Comparison of ENCODE assay signal across 11 cellular contexts in genomic region chr14:103849151-103850013, GRCh38. TPM values are rescaled to one million over a fixed set of nuclear protein-coding genes. Genes with fewer than 3 reads are reported as not detected.
DNase-seq lines count a peak whose midpoint lies in the region; ATAC-seq and TF ChIP-seq lines count a peak whose summit lies in the region.
"Had no signal": no experiment of that assay in that cellular context is flagged by ENCODE, and none has a peak within 500 bp of the region (broad histone marks: within the 10 kb centered on the region; RNA-seq: fewer than 3 reads in every experiment).

No MANE protein-coding gene starts in this region.

- H3K4me3 ChIP-seq in heart left ventricle (no peak overlapping the region), upper lobe of right lung (no peak overlapping the region), MG63 (no peak overlapping the region)
- no peak overlapping the region for H3K4me3 ChIP-seq in naive thymus-derived CD4-positive, alpha-beta T cell (ENCODE audit: low read length)

- peak overlapping the region in 8 of 9 donors; percentile 58 to 84 (median 74) for H3K27ac Mint-ChIP-seq in naive thymus-derived CD4-positive, alpha-beta T cell

- no peak for TF ChIP-seq CTCF in heart left ventricle (IDR thresholded peaks at IDR 0.05)
- TF ChIP-seq CTCF in upper lobe of right lung (IDR thresholded peaks at IDR 0.05), result no peak

- peaks cover 0 to 2% (median 0%) of the 10 kb centered on the region in 5 donors for H3K36me3 Mint-ChIP-seq in naive thymus-derived CD4-positive, alpha-beta T cell

- H3K27ac ChIP-seq in heart left ventricle (peak overlapping the region in 11 of 12 donors; percentile 77 to 96 (median 88)), caudate nucleus (ENCODE audit: low read depth, low read length) (peak overlapping the region; percentile 26), upper lobe of right lung (no peak overlapping the region)
- no peak overlapping the region for H3K27ac ChIP-seq in naive thymus-derived CD4-positive, alpha-beta T cell (ENCODE audit: low read depth, low read length)

- H3K4me1 Mint-ChIP-seq in naive thymus-derived CD4-positive, alpha-beta T cell, result peaks cover 7 to 29% (median 17%) of the 10 kb centered on the region in 7 donors

- no peak for ATAC-seq in heart left ventricle
- no peak for ATAC-seq in left ventricle myocardium superior
- no peak for ATAC-seq in naive thymus-derived CD4-positive, alpha-beta T cell
- no peak for ATAC-seq in upper lobe of right lung

- H3K9me3 ChIP-seq in heart left ventricle (no peaks in the 10 kb centered on the region), upper lobe of right lung (no peaks in the 10 kb centered on the region), MG63 (no peaks in the 10 kb centered on the region)
- H3K9me3 ChIP-seq in naive thymus-derived CD4-positive, alpha-beta T cell (ENCODE audit: control insufficient read depth in 2 of 3, low read length in 3 of 3), result no peaks in the 10 kb centered on the region
- H3K9me3 ChIP-seq: left lung had no signal

- peaks cover 0 to 2% (median 0%) of the 10 kb centered on the region in 11 donors for H3K9me3 Mint-ChIP-seq in naive thymus-derived CD4-positive, alpha-beta T cell

- intact Hi-C loops in heart left ventricle (cut with DNase I), result loop anchor here in 6 of 10 donors (2.0 to 10.0 kb wide), 3 partner anchors 42 to 67 kb away; no protein-coding TSS in a partner anchor
- intact Hi-C loops in left ventricle myocardium superior (cut with micrococcal nuclease), result no loop called here
- intact Hi-C loops in naive thymus-derived CD4-positive, alpha-beta T cell (cut with micrococcal nuclease), result loop anchor here (5.0 to 10.0 kb wide), 4 partner anchors 55 to 903 kb away; partner anchors contain the start of genes SIVA1 (in 1 of the 2), XRCC3 (in 1 of the 2) and ZFYVE21 (in 1 of the 2)
- intact Hi-C loops in upper lobe of right lung (cut with DNase I), result no loop called here

- WGBS in heart left ventricle, 4 donors, result 88 to 95% (median 91%) methylated on average over 13 to 15 of the region's 15 CpGs

- no peak for TF ChIP-seq POLR2A in heart left ventricle (IDR thresholded peaks at IDR 0.05)

- POLR2A ChIA-PET in naive thymus-derived CD4-positive, alpha-beta T cell (lab: Charles Lee), result interaction anchor here (0.7 kb wide), 1 partner anchor 11 kb away, joined by 3 read pairs; no protein-coding TSS in a partner anchor

- H3K27me3 ChIP-seq in heart left ventricle (peaks cover 0 to 9% (median 0%) of the 10 kb centered on the region in 9 donors), upper lobe of right lung (no peaks in the 10 kb centered on the region), MG63 (no peaks in the 10 kb centered on the region)
- H3K27me3 ChIP-seq in naive thymus-derived CD4-positive, alpha-beta T cell (ENCODE audit: control insufficient read depth in 2 of 2, insufficient read depth in 2 of 2, low read length in 2 of 2), result no peaks in the 10 kb centered on the region

- CTCF ChIA-PET in naive thymus-derived CD4-positive, alpha-beta T cell (lab: Charles Lee), result no interaction called here

- peak in 1 of 5 donors; percentile 10 for DNase-seq in heart left ventricle
- no peak for DNase-seq in left ventricle myocardium superior
- DNase-seq in caudate nucleus (lab: John Stamatoyannopoulos, UW), result no peak
- no peak for DNase-seq in naive thymus-derived CD4-positive, alpha-beta T cell
- DNase-seq in upper lobe of right lung, result peak; percentile 50
- no peak for DNase-seq in NCI-H1417 treated with DMSO at 0.1 percent for 48 hours (lab: John Stamatoyannopoulos, UW)
- DNase-seq in MG63, result no peak
- DNase-seq in NCI-H187 (lab: John Stamatoyannopoulos, UW), result no peak
- DNase-seq: AML-193, Karpas-422 had no signal

- peaks cover 0 to 31% (median 0%) of the 10 kb centered on the region in 5 donors for H3K27me3 Mint-ChIP-seq in naive thymus-derived CD4-positive, alpha-beta T cell

- peaks cover 0 to 36% (median 26%) of the 10 kb centered on the region in 12 donors for H3K4me1 ChIP-seq in heart left ventricle
- H3K4me1 ChIP-seq in naive thymus-derived CD4-positive, alpha-beta T cell (ENCODE audit: control insufficient read depth in 2 of 2, insufficient read depth in 2 of 2, low read length in 2 of 2), result no peaks in the 10 kb centered on the region
- H3K4me1 ChIP-seq in upper lobe of right lung, result peaks cover 19% of the 10 kb centered on the region

- no peaks in the 10 kb centered on the region for H3K36me3 ChIP-seq in heart left ventricle
- H3K36me3 ChIP-seq in naive thymus-derived CD4-positive, alpha-beta T cell (ENCODE audit: control insufficient read depth in 2 of 3, insufficient read depth in 3 of 3, low read length in 3 of 3), result no peaks in the 10 kb centered on the region
- no peaks in the 10 kb centered on the region for H3K36me3 ChIP-seq in upper lobe of right lung
- no peaks in the 10 kb centered on the region for H3K36me3 ChIP-seq in MG63
- H3K36me3 ChIP-seq: left lung had no signal

- H3K4me3 Mint-ChIP-seq in naive thymus-derived CD4-positive, alpha-beta T cell, result peak overlapping the region; percentile 61 to 87 (median 78)

RNA-seq across cellular contexts. Expression of gene PPP1R13B, which starts 2.0 kb away (rescaled TPM):
- 10 to 100 TPM; 59.0 to 96.2 (median 78.1) TPM for total RNA-seq in heart left ventricle
- polyA plus RNA-seq in heart left ventricle, result 10 to 100 TPM; 27.5 to 47.6 TPM
- total RNA-seq in left ventricle myocardium superior, result 107 TPM
- 10 to 100 TPM; 10.8 to 26.8 (median 17.7) TPM for total RNA-seq in naive thymus-derived CD4-positive, alpha-beta T cell
- 1 to 10 TPM; 3.3 to 3.9 TPM for polyA plus RNA-seq in naive thymus-derived CD4-positive, alpha-beta T cell
- total RNA-seq in upper lobe of right lung, result 78.5 TPM
- total RNA-seq in MG63 (2014; rRNA removed; shearing (Covaris generic); ENCODE audit: low replicate concordance), result 2.4 and 5.6 TPM in 2 replicates

Comparison
In these comparisons a context has a peak if more than half of its experiments do, and no peak if none do; other contexts are left out.
1. intact Hi-C loops: an anchor here in heart left ventricle (2.0 to 10.0 kb wide) and naive thymus-derived CD4-positive, alpha-beta T cell (5.0 to 10.0 kb wide); none called in left ventricle myocardium superior and upper lobe of right lung.
2. H3K27ac ChIP-seq: peak in heart left ventricle (11 of 12) and caudate nucleus (single experiment); none in naive thymus-derived CD4-positive, alpha-beta T cell (single experiment) and upper lobe of right lung (single experiment).